8 cellular contexts compared by ENCODE assay signal in the genomic region with DNA sequence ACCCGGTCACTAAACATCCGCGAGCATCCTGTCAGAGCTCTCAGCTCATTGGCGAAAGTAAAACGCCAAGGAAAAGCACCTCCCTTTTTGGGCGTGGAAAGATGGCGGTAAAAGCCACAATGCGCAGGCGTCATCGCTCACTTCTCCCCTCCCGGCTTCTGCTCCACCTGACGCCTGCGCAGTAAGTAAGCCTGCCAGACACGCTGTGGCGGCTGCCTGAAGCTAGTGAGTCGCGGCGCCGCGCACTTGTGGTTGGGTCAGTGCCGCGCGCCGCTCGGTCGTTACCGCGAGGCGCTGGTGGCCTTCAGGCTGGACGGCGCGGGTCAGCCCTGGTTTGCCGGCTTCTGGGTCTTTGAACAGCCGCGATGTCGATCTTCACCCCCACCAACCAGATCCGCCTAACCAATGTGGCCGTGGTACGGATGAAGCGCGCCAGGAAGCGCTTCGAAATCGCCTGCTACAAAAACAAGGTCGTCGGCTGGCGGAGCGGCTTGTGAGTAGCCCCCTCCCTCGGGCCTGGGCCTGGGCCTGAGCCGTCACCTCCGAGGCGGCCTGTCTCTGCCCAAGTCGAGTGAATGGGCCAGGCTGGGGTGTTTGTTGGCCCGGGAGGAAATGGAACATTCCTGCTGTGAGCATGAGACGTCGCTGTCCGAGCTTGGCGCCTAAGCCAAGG. TPM values are rescaled to one million over a fixed set of nuclear protein-coding genes. Genes with fewer than 3 reads are reported as not detected.
DNase-seq lines count a peak whose midpoint lies in the region; ATAC-seq, FAIRE-seq and TF ChIP-seq lines count a peak whose summit lies in the region.
"Not testable (repeated sequence)": the region's sequence is repeated elsewhere in the genome, so short reads cannot be mapped to it uniquely, and the experiment has no call there.

No MANE protein-coding gene starts in this region.

- H3K9me3 ChIP-seq in Caco-2; H1 (ENCODE audit: insufficient read depth in 2 of 2, low read depth in 1 of 2, low read length in 1 of 2); mesenchymal stem cell (ENCODE audit: control insufficient read depth, low read length): not testable (repeated sequence)

- peak; percentile 97 to 99 for DNase-seq in Caco-2
- DNase-seq in HTR-8/SVneo (ENCODE audit: insufficient read length, low spot score): peak; percentile 60
- peak; percentile 100 for DNase-seq in NOMO-1 treated with DMSO at 0.1 percent for 48 hours (lab: John Stamatoyannopoulos, UW; ENCODE audit: unreplicated experiment)
- DNase-seq in activated CD8-positive, alpha-beta memory T cell treated with anti-CD3 and anti-CD28 coated beads, Interleukin-2, amount 10 ng/mL, durations not matched to agents 7 days and 5 days: peak; percentile 99
- DNase-seq in H1 (ENCODE audit: low read depth in 1 of 2, low spot score in 2 of 2): peak; percentile 94 to 96
- DNase-seq in mesenchymal stem cell: peak; percentile 99
- peak; percentile 88 for DNase-seq in stimulated activated CD8-positive, alpha-beta memory T cell treated with anti-CD3 and anti-CD28 coated beads, Interleukin-12 subunit alpha, Interleukin-12 subunit beta, amount 100 ng/mL, for 24 hours (ENCODE audit: extremely low read depth)

- H3K27ac ChIP-seq in H1 (ENCODE audit: low read depth, low read length): 0 out of 2 replicates have a peak overlapping the region, but pooled peaks have one; percentile 44
- H3K27ac ChIP-seq in mesenchymal stem cell (ENCODE audit: low read length, poor library complexity, severe bottlenecking): peak overlapping the region; percentile 87

- WGBS in H1 (ENCODE audit: extremely low coverage in 1 of 2, insufficient coverage in 1 of 2, insufficient read length in 1 of 2, insufficient replicate concordance in 2 of 2, low coverage in 1 of 2, low lambda C conversion rate in 2 of 2, missing lambda C conversion rate in 1 of 2), 2 experiments: 1% methylated on average over 58 of the region's 58 CpGs; no CpG with 5 or more reads in 1 of the 2 experiments
- under 1% methylated on average over 49 of the region's 58 CpGs for WGBS in mesenchymal stem cell

- peak in 1 of 2 experiments; percentile 65; a peak in 2 of 3 replicates for TF ChIP-seq POLR2A in H1 (IDR thresholded peaks at IDR 0.05; ENCODE audit: control extremely low read depth in 1 of 2, low read depth in 2 of 2, low read length in 2 of 2)

- not testable (repeated sequence) for H3K27me3 ChIP-seq in Caco-2 (replicated peaks; ENCODE audit: control insufficient read depth, insufficient read depth, low read length); H1 (replicated peaks in 1 of 4; ENCODE audit: control insufficient read depth in 3 of 4, extremely low read depth in 1 of 4, insufficient read depth in 3 of 4, low read length in 3 of 4); mesenchymal stem cell (ENCODE audit: control insufficient read depth in 1 of 2, insufficient read depth in 1 of 2, low read length in 2 of 2)

- H4K8ac ChIP-seq in H1 (ENCODE audit: extremely low read depth, insufficient read depth, low read length) (peak overlapping the region; percentile 71; the same call in 1 of the 2 replicates), mesenchymal stem cell (ENCODE audit: low read length) (peak overlapping the region; percentile 82)

- ATAC-seq in GM21381 (IDR thresholded peaks at IDR 0.05; ENCODE audit: unreplicated experiment): peak; percentile 50
- ATAC-seq in activated CD8-positive, alpha-beta memory T cell treated with anti-CD3 and anti-CD28 coated beads, Interleukin-2, amount 10 ng/mL, durations not matched to agents 7 days and 5 days: peak; percentile 61

- TF ChIP-seq EP300 in H1 (IDR thresholded peaks at IDR 0.05; ENCODE audit: borderline replicate concordance in 1 of 2, low read depth in 2 of 2, low read length in 2 of 2): not testable (repeated sequence)

- H2BK120ac ChIP-seq in H1 (replicated peaks; ENCODE audit: low read depth, low read length); mesenchymal stem cell (ENCODE audit: low read depth, low read length): not testable (repeated sequence)

- not testable (repeated sequence) for H3K4me1 ChIP-seq in Caco-2; H1 (replicated peaks in 1 of 4; ENCODE audit: control insufficient read depth in 3 of 4, insufficient read depth in 4 of 4, low read length in 3 of 4); mesenchymal stem cell (ENCODE audit: control insufficient read depth, insufficient read depth, low read depth, low read length)

- not testable (repeated sequence) for H3K27me3 Mint-ChIP-seq in Caco-2 (ENCODE audit: insufficient read depth, unreplicated experiment); activated CD8-positive, alpha-beta memory T cell treated with anti-CD3 and anti-CD28 coated beads, Interleukin-2, amount 10 ng/mL, durations not matched to agents 7 days and 5 days

- H3K23me2 ChIP-seq in H1 (ENCODE audit: low read depth, low read length): not testable (repeated sequence)

- peaks cover 60% of the 10 kb centered on the region for H3K36me3 Mint-ChIP-seq in Caco-2 (ENCODE audit: insufficient read depth, unreplicated experiment)
- H3K36me3 Mint-ChIP-seq in activated CD8-positive, alpha-beta memory T cell treated with anti-CD3 and anti-CD28 coated beads, Interleukin-2, amount 10 ng/mL, durations not matched to agents 7 days and 5 days: peaks cover 17% of the 10 kb centered on the region

- CTCF ChIA-PET in Caco-2 (lab: Charles Lee) (interaction anchor here (0.6 to 1.2 kb wide), 5 partner anchors 13 to 91 kb away, joined by 3 to 6 read pairs (median 3); no protein-coding TSS in a partner anchor), H1 (lab: Charles Lee; ENCODE audit: partially characterized antibody) (interaction anchor here (0.6 to 1.7 kb wide), 4 partner anchors 9 to 86 kb away, joined by 3 to 6 read pairs (median 4); no protein-coding TSS in a partner anchor)
- CTCF ChIA-PET in activated CD8-positive, alpha-beta memory T cell treated with anti-CD3 and anti-CD28 coated beads, Interleukin-2, amount 10 ng/mL, durations not matched to agents 7 days and 5 days (lab: Charles Lee): interaction anchor here (1.2 kb wide), 1 partner anchor 86 kb away, joined by 5 read pairs; no protein-coding TSS in a partner anchor

- intact Hi-C loops in Caco-2 (cut with micrococcal nuclease; ENCODE audit: unreplicated experiment): loop anchor here (5.0 kb wide), 1 partner anchor 48 kb away; no protein-coding TSS in a partner anchor

- H3K4ac ChIP-seq in H1 (replicated peaks; ENCODE audit: insufficient read length, low read depth, low read length): not testable (repeated sequence)
- peak overlapping the region in 1 of 2 experiments; percentile 93 for H3K4ac ChIP-seq in mesenchymal stem cell (ENCODE audit: low read depth in 1 of 2, low read length in 2 of 2)

- not testable (repeated sequence) for H3K18ac ChIP-seq in H1 (ENCODE audit: extremely low read depth, low read length)
- H3K18ac ChIP-seq in mesenchymal stem cell (ENCODE audit: low read depth in 1 of 2, low read length in 2 of 2): peak overlapping the region; percentile 33 to 94

- H3K14ac ChIP-seq in H1 (ENCODE audit: insufficient read length): not testable (repeated sequence)
- H3K14ac ChIP-seq in mesenchymal stem cell (ENCODE audit: low read length in 2 of 2): peak overlapping the region in 1 of 2 experiments; percentile 91

- H3K4me2 ChIP-seq in H1 (ENCODE audit: insufficient read depth in 1 of 2, low read depth in 2 of 2, low read length in 2 of 2) (peak overlapping the region; percentile 52 to 66; a peak in 3 of 4 replicates), mesenchymal stem cell (ENCODE audit: low read length, poor library complexity, severe bottlenecking) (peak overlapping the region; percentile 63)

- H2BK12ac ChIP-seq in H1 (ENCODE audit: low read depth, low read length); mesenchymal stem cell (ENCODE audit: low read length in 2 of 2): not testable (repeated sequence)

- not testable (repeated sequence) for H3K4me1 Mint-ChIP-seq in Caco-2 (ENCODE audit: low read depth, unreplicated experiment)
- H3K4me1 Mint-ChIP-seq in activated CD8-positive, alpha-beta memory T cell treated with anti-CD3 and anti-CD28 coated beads, Interleukin-2, amount 10 ng/mL, durations not matched to agents 7 days and 5 days: peaks cover 26% of the 10 kb centered on the region

- not testable (repeated sequence) for H3K9me3 Mint-ChIP-seq in Caco-2 (ENCODE audit: unreplicated experiment); activated CD8-positive, alpha-beta memory T cell treated with anti-CD3 and anti-CD28 coated beads, Interleukin-2, amount 10 ng/mL, durations not matched to agents 7 days and 5 days (ENCODE audit: low read depth)

- not testable (repeated sequence) for H2BK15ac ChIP-seq in H1 (ENCODE audit: low read length)
- H2BK15ac ChIP-seq in mesenchymal stem cell (ENCODE audit: low read depth, poor library complexity, severe bottlenecking): peak overlapping the region; percentile 83

- H3K9ac ChIP-seq in H1 (replicated peaks in 1 of 4; ENCODE audit: extremely low read depth in 1 of 4, low read depth in 3 of 4, low read length in 3 of 4) (peak overlapping the region; percentile 37 to 70 (median 65); a peak in 6 of 7 replicates), mesenchymal stem cell (ENCODE audit: low read length) (peak overlapping the region; percentile 97)

- peak overlapping the region; percentile 87 for H3K4me3 Mint-ChIP-seq in Caco-2 (ENCODE audit: unreplicated experiment)
- H3K4me3 Mint-ChIP-seq in activated CD8-positive, alpha-beta memory T cell treated with anti-CD3 and anti-CD28 coated beads, Interleukin-2, amount 10 ng/mL, durations not matched to agents 7 days and 5 days: peak overlapping the region; percentile 95

- H2AK5ac ChIP-seq in H1 (ENCODE audit: low read depth, low read length); mesenchymal stem cell (ENCODE audit: low read length, severe bottlenecking): not testable (repeated sequence)

- POLR2A ChIA-PET in Caco-2 (lab: Charles Lee): interaction anchor here (0.8 to 1.2 kb wide), 3 partner anchors 24 to 91 kb away, joined by 3 to 9 read pairs (median 4); no protein-coding TSS in a partner anchor
- POLR2A ChIA-PET in H1 (lab: Charles Lee; ENCODE audit: partially characterized antibody): interaction anchor here (1.0 to 1.5 kb wide), 4 partner anchors 12 to 90 kb away, joined by 3 to 4 read pairs (median 3); no protein-coding TSS in a partner anchor

- FAIRE-seq in HTR-8/SVneo (lab: Jason Lieb, UNC); H1 (lab: Jason Lieb, UNC): not testable (repeated sequence)

- not testable (repeated sequence) for H2AFZ ChIP-seq in H1 (ENCODE audit: low read length)
- peak overlapping the region; percentile 77 for H2AFZ ChIP-seq in mesenchymal stem cell (ENCODE audit: low read depth, low read length)

- H3K79me1 ChIP-seq in H1 (ENCODE audit: low read depth, low read length); mesenchymal stem cell (replicated peaks; ENCODE audit: low read length, poor library complexity, severe bottlenecking): not testable (repeated sequence)

- H4K20me1 ChIP-seq in H1 (replicated peaks in 1 of 2; ENCODE audit: control insufficient read depth in 1 of 2, insufficient read depth in 2 of 2, low read length in 2 of 2): not testable (repeated sequence)

- H3K27ac Mint-ChIP-seq in Caco-2 (ENCODE audit: unreplicated experiment): peak overlapping the region; percentile 95
- H3K27ac Mint-ChIP-seq in activated CD8-positive, alpha-beta memory T cell treated with anti-CD3 and anti-CD28 coated beads, Interleukin-2, amount 10 ng/mL, durations not matched to agents 7 days and 5 days: peak overlapping the region; percentile 98

- not testable (repeated sequence) for H2BK20ac ChIP-seq in H1 (ENCODE audit: low read length)

- BruUV-seq in Caco-2 (replicated peaks; lab: Mats Ljungman, UMichigan): TSS peak; percentile 13

- H4K5ac ChIP-seq in H1 (ENCODE audit: insufficient read length, low read depth, low read length): not testable (repeated sequence)

- not testable (repeated sequence) for H3K36me3 ChIP-seq in Caco-2 (ENCODE audit: control insufficient read depth, insufficient read depth, low read length)
- H3K36me3 ChIP-seq in H1 (ENCODE audit: control insufficient read depth in 2 of 4, insufficient read depth in 4 of 4, low read length in 3 of 4) (peaks cover 0 to 15% (median 11%) of the 10 kb centered on the region in 4 experiments; a peak in 4 of 8 replicates), mesenchymal stem cell (ENCODE audit: control insufficient read depth in 1 of 2, insufficient read depth in 2 of 2, low read depth in 1 of 2, low read length in 2 of 2) (peaks cover 6 to 25% of the 10 kb centered on the region in 2 experiments)

- TF ChIP-seq RAD21 in H1 (IDR thresholded peaks at IDR 0.05 in 1 of 2, conservative IDR thresholded peaks at IDR 0.05 in 1 of 2; ENCODE audit: low read depth in 2 of 2, low read length in 2 of 2): not testable (repeated sequence)

- not testable (repeated sequence) for TF ChIP-seq CTCF in Caco-2 (IDR thresholded peaks at IDR 0.05; ENCODE audit: insufficient read depth in 1 of 2, low read depth in 1 of 2, low read length in 1 of 2, severe bottlenecking in 1 of 2, unreplicated experiment in 1 of 2); H1 (IDR thresholded peaks at IDR 0.05; ENCODE audit: control extremely low read depth in 1 of 3, insufficient read depth in 1 of 3, low read depth in 1 of 3, low read length in 3 of 3)

- H3K79me2 ChIP-seq in H1 (ENCODE audit: control insufficient read depth in 1 of 2, insufficient read depth in 2 of 2, low read length in 2 of 2): peaks cover 0 to 24% of the 10 kb centered on the region in 2 experiments; a peak in 2 of 4 replicates

- not testable (repeated sequence) for H3K56ac ChIP-seq in H1 (replicated peaks; ENCODE audit: insufficient read length, low read depth, low read length)

- H3K4me3 ChIP-seq in Caco-2 (ENCODE audit: low read depth, low read length) (peak overlapping the region; percentile 71), H1 (ENCODE audit: extremely low read depth in 1 of 4, insufficient read depth in 2 of 4, low read depth in 3 of 4, low read length in 4 of 4) (peak overlapping the region; percentile 45 to 84 (median 78)), mesenchymal stem cell (ENCODE audit: insufficient read depth in 1 of 2, low read depth in 1 of 2, low read length in 2 of 2) (peak overlapping the region; percentile 88 to 91)

- not testable (repeated sequence) for H2BK5ac ChIP-seq in H1 (ENCODE audit: low read depth, low read length)
- peak overlapping the region; percentile 79 for H2BK5ac ChIP-seq in mesenchymal stem cell (ENCODE audit: low read depth, low read length, poor library complexity, severe bottlenecking)

- not testable (repeated sequence) for H4K91ac ChIP-seq in H1 (replicated peaks; ENCODE audit: insufficient read length, low read length)
- peak overlapping the region; percentile 68 for H4K91ac ChIP-seq in mesenchymal stem cell (ENCODE audit: low read length)

- H3K23ac ChIP-seq in H1 (ENCODE audit: insufficient read length); mesenchymal stem cell (ENCODE audit: low read length in 2 of 2): not testable (repeated sequence)

RNA-seq across cellular contexts. Expression of gene TYW1B, which starts 1.4 kb away (rescaled TPM):
- total RNA-seq in Caco-2 (2022): 10.0 and 12.8 TPM in 2 replicates
- total RNA-seq in activated CD8-positive, alpha-beta memory T cell treated with anti-CD3 and anti-CD28 coated beads, Interleukin-2, amount 10 ng/mL, durations not matched to agents 7 days and 5 days: 1 to 10 TPM; 4.2 to 4.4 TPM
- total RNA-seq in H1 (2021; fragmentation: NEBNext Ultra II Directional; extraction: Animal tissue kit (Norgen Biotek cat#: 25700)): 11.5 and 12.6 TPM in 2 replicates
- polyA plus RNA-seq in H1 (2011; rRNA removed): 3.9 and 6.8 TPM in 2 replicates
- 6.4 TPM for polyA plus RNA-seq in H1 (2011; cell fraction: cytosol; rRNA removed)
- 4.5 TPM for polyA plus RNA-seq in H1 (2011; cell fraction: nucleus; rRNA removed)
- 8.0 to 10.0 TPM (median 9.3 TPM) in 4 replicates for polyA plus RNA-seq in H1 (2012, experiment 1 of 2)
- polyA plus RNA-seq in H1 (2012, experiment 2 of 2): 1.2 TPM
- 2.0 TPM for polyA plus RNA-seq in H1 (2013, experiment 1 of 2)
- 2.1 TPM for polyA plus RNA-seq in H1 (2013, experiment 2 of 2)
- 18.1 and 21.8 TPM in 2 replicates for polyA minus RNA-seq in H1 (2011; rRNA and poly(A)+ RNA removed)
- 5.4 TPM for polyA minus RNA-seq in H1 (2011; cell fraction: cytosol; rRNA and poly(A)+ RNA removed)
- 20.8 TPM for polyA minus RNA-seq in H1 (2011; cell fraction: nucleus; rRNA and poly(A)+ RNA removed)
- polyA plus RNA-seq in mesenchymal stem cell (2013, experiment 1 of 2): 0.32 TPM
- polyA plus RNA-seq in mesenchymal stem cell (2013, experiment 2 of 2): 0.29 TPM

Comparison
In these comparisons a context has a peak if more than half of its experiments do, and no peak if none do; other contexts are left out.
1. Peak in every context shown above with its lines: DNase-seq, ATAC-seq, H3K4me3 ChIP-seq and H3K27ac ChIP-seq.